In the genomic region with DNA sequence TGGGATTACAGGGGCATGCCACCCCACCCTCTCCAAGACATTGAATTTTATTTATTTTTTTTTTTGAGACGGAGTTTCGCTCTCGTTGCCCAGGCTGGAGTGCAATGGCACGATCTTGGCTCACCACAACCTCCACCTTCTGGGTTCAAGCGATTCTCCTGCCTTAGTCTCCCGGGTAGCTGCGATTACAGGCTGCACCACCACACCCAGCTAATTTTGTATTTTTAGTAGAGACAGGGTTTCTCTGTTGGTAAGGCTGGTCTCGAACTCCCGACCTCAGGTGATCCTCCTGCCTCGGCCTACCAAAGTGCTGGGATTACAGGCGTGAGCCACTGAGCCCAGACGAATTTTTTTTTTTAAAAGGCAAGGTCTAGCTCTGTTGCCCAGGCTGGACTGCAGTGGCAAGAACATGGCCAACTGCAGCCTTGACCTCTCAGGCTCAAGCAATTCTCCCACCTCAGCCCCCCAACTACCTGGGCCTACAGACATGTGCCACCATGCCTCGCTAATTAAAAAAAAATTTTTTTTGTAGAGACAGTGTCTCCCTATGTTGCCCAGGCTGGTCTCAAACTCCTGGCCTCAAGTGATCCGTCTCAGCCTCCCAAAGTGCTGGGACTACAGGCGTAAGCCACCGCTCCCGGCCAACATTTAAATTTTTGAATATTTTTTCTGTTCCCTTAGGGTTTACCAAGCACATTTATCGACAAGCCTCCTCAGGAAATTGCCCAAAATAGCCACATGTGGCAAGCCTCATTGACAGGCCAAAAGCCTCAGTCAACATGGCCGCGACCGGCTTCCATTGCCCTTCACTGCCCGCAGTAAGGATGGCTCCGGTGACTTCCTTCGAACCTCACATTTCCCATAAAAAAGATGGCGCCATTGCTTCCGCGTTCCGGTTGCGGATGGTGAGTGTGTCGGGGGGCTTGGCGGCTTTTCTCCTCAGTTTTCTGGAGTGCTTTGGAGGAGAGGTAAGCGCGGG, we compare ENCODE assay signal across 8 cellular contexts. TPM values are rescaled to one million over a fixed set of nuclear protein-coding genes. Genes with fewer than 3 reads are reported as not detected.
A peak's percentile ranks its signal among the peaks of the same experiment; 100 is the strongest.
DNase-seq lines count a peak whose midpoint lies in the region; ATAC-seq and TF ChIP-seq lines count a peak whose summit lies in the region.

A gene with protein sequence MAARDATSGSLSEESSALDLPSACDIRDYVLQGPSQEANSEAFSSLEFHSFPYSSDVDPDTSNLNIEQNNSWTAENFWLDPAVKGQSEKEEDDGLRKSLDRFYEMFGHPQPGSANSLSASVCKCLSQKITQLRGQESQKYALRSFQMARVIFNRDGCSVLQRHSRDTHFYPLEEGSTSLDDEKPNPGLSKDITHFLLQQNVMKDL (plus strand): TSS at position 890 of the 979 bp plus-strand sequence. CDS start 22,465 bp downstream, outside the sequence.

- peak within 1 kb of the TSS; percentile 68 to 94 (median 87) for H3K27ac ChIP-seq in heart left ventricle

- H3K36me3 Mint-ChIP-seq in activated naive CD8-positive, alpha-beta T cell treated with anti-CD3 and anti-CD28 coated beads, Interleukin-2, amount 50 U/mL, for 24 hours (ENCODE audit: low read depth) = peaks cover 6% of the 10 kb centered on the region
- H3K36me3 Mint-ChIP-seq in type B pancreatic cell = peaks cover 4% of the 10 kb centered on the region

- peaks cover 0 to 15% (median 4%) of the 10 kb centered on the region in 12 donors for H3K4me1 ChIP-seq in heart left ventricle

- no peaks in the 10 kb centered on the region for H3K9me3 ChIP-seq in heart left ventricle

- DNase-seq in NCI-H1417 (lab: John Stamatoyannopoulos, UW) (peak; percentile 88 to 95 (median 94)), SW480 (ENCODE audit: low spot score) (peak; percentile 92), heart left ventricle (peak; percentile 87 to 91 (median 90)), pons (ENCODE audit: low spot score) (peak; percentile 85), type B pancreatic cell (ENCODE audit: extremely low spot score, unreplicated experiment) (peak; percentile 81)
- peak; percentile 79 for DNase-seq in activated naive CD8-positive, alpha-beta T cell treated with anti-CD3 and anti-CD28 coated beads, Interleukin-2, amount 50 U/mL, for 24 hours

- peak; percentile 47 for TF ChIP-seq POLR2A in GM10847 (IDR thresholded peaks at IDR 0.05; ENCODE audit: extremely low read depth, insufficient read length)
- no peak for TF ChIP-seq POLR2A in heart left ventricle (IDR thresholded peaks at IDR 0.05)

- peak within 1 kb of the TSS; percentile 84 for H3K4me3 Mint-ChIP-seq in activated naive CD8-positive, alpha-beta T cell treated with anti-CD3 and anti-CD28 coated beads, Interleukin-2, amount 50 U/mL, for 24 hours
- peak within 1 kb of the TSS; percentile 93 for H3K4me3 Mint-ChIP-seq in type B pancreatic cell

- H3K27ac Mint-ChIP-seq in activated naive CD8-positive, alpha-beta T cell treated with anti-CD3 and anti-CD28 coated beads, Interleukin-2, amount 50 U/mL, for 24 hours = peak within 1 kb of the TSS; percentile 89
- H3K27ac Mint-ChIP-seq in type B pancreatic cell = peak within 1 kb of the TSS; percentile 92

- no peaks in the 10 kb centered on the region for H3K27me3 Mint-ChIP-seq in activated naive CD8-positive, alpha-beta T cell treated with anti-CD3 and anti-CD28 coated beads, Interleukin-2, amount 50 U/mL, for 24 hours
- peaks cover 6% of the 10 kb centered on the region for H3K27me3 Mint-ChIP-seq in type B pancreatic cell

- H3K4me3 ChIP-seq in heart left ventricle = peak within 1 kb of the TSS; percentile 23 to 92 (median 64)

- H3K4me1 Mint-ChIP-seq in activated naive CD8-positive, alpha-beta T cell treated with anti-CD3 and anti-CD28 coated beads, Interleukin-2, amount 50 U/mL, for 24 hours = peaks cover 21% of the 10 kb centered on the region
- H3K4me1 Mint-ChIP-seq in type B pancreatic cell (ENCODE audit: unreplicated experiment) = peaks cover 4% of the 10 kb centered on the region

- WGBS in heart left ventricle, 4 donors = 46 to 49% (median 47%) methylated on average over 33 of the region's 33 CpGs

- peaks cover 4% of the 10 kb centered on the region for H3K9me3 Mint-ChIP-seq in activated naive CD8-positive, alpha-beta T cell treated with anti-CD3 and anti-CD28 coated beads, Interleukin-2, amount 50 U/mL, for 24 hours
- peaks cover 5% of the 10 kb centered on the region for H3K9me3 Mint-ChIP-seq in type B pancreatic cell

- H3K27me3 ChIP-seq in heart left ventricle = no peaks in the 10 kb centered on the region

- ATAC-seq in HG02678 (IDR thresholded peaks at IDR 0.05; ENCODE audit: unreplicated experiment) = peak; percentile 98
- ATAC-seq in activated naive CD8-positive, alpha-beta T cell treated with anti-CD3 and anti-CD28 coated beads, Interleukin-2, amount 50 U/mL, for 24 hours = peak; percentile 96
- peak; percentile 96 to 99 (median 98) for ATAC-seq in heart left ventricle

- intact Hi-C loops in heart left ventricle (cut with DNase I) = loop anchor here in 4 of 10 donors (5.0 to 10.0 kb wide), 2 partner anchors 48 to 145 kb away; no protein-coding TSS in a partner anchor

- TF ChIP-seq CTCF in heart left ventricle (IDR thresholded peaks at IDR 0.05) = no peak
- no peak for TF ChIP-seq CTCF in type B pancreatic cell (conservative IDR thresholded peaks at IDR 0.05)

- H3K36me3 ChIP-seq in heart left ventricle = peaks cover 0 to 3% (median 0%) of the 10 kb centered on the region in 9 donors

RNA-seq across cellular contexts. Expression of the gene that starts here (rescaled TPM):
- total RNA-seq in heart left ventricle (1 to 10 TPM in 8 of 9 donors, under 1 TPM in 1; 0.94 to 7.1 (median 4.5) TPM), type B pancreatic cell (ENCODE audit: low replicate concordance) (4.1 and 6.2 TPM in 2 replicates)
- polyA plus RNA-seq in heart left ventricle = 1 to 10 TPM; 6.1 to 6.6 TPM

Comparison
In these comparisons a context has a peak if more than half of its experiments do, and no peak if none do; other contexts are left out.
1. Peak in every context shown above with its lines: DNase-seq, ATAC-seq, H3K4me3 ChIP-seq and H3K27ac ChIP-seq.